Comparison of ENCODE assay signal across 12 cellular contexts in genomic region chr12:54363047-54363446, GRCh38.
"Had no signal": no experiment of that assay in that cellular context is flagged by ENCODE, and none has a peak within 500 bp of the region (broad histone marks: within the 10 kb centered on the region; RNA-seq: fewer than 3 reads in every experiment).

No MANE protein-coding gene starts in this region.

- H3K36me3 Mint-ChIP-seq: activated CD4-positive, alpha-beta memory T cell treated with anti-CD3 and anti-CD28 coated beads for 36 hours; mesothelial cell of epicardium had no signal

- DNase-seq: activated CD4-positive, alpha-beta memory T cell treated with anti-CD3 and anti-CD28 coated beads for 36 hours; activated CD4-positive, CD25-positive, alpha-beta regulatory T cell treated with anti-CD3 and anti-CD28 coated beads, Interleukin-2, amount 50 U/mL, for 72 hours; activated effector memory CD4-positive, alpha-beta T cell treated with anti-CD3 and anti-CD28 coated beads, Interleukin-2, amount 50 U/mL, for 16 hours; hypothalamus; kidney glomerular epithelial cell; lower lobe of right lung; tibial artery; uterus had no signal

- H3K9me3 ChIP-seq: esophagus muscularis mucosa, lower lobe of right lung, right atrium auricular region, tibial artery, uterus had no signal

- H3K4me2 ChIP-seq: smooth muscle cell had no signal

- H3K27me3 ChIP-seq: esophagus muscularis mucosa, right atrium auricular region, tibial artery, uterus had no signal

- H3K27ac Mint-ChIP-seq: activated CD4-positive, alpha-beta memory T cell treated with anti-CD3 and anti-CD28 coated beads for 36 hours; mesothelial cell of epicardium had no signal

- H3K4me3 Mint-ChIP-seq: activated CD4-positive, alpha-beta memory T cell treated with anti-CD3 and anti-CD28 coated beads for 36 hours; mesothelial cell of epicardium had no signal

- H3K4me3 ChIP-seq: esophagus muscularis mucosa, lower lobe of right lung, right atrium auricular region, smooth muscle cell, tibial artery, uterus had no signal

- H3K36me3 ChIP-seq: esophagus muscularis mucosa, lower lobe of right lung, right atrium auricular region, tibial artery, uterus had no signal

- H3K27me3 Mint-ChIP-seq: activated CD4-positive, alpha-beta memory T cell treated with anti-CD3 and anti-CD28 coated beads for 36 hours had no signal

- H3K9me3 Mint-ChIP-seq: activated CD4-positive, alpha-beta memory T cell treated with anti-CD3 and anti-CD28 coated beads for 36 hours; mesothelial cell of epicardium had no signal

- H3K27ac ChIP-seq: esophagus muscularis mucosa, lower lobe of right lung, right atrium auricular region, tibial artery, uterus had no signal
